In genomic region chr22:20245577-20246367, GRCh38 we compare ENCODE assay signal across 15 cellular contexts. TPM values are rescaled to one million over a fixed set of nuclear protein-coding genes. Genes with fewer than 3 reads are reported as not detected.
DNase-seq lines count a peak whose midpoint lies in the region; ATAC-seq and TF ChIP-seq lines count a peak whose summit lies in the region.
"Had no signal": no experiment of that assay in that cellular context is flagged by ENCODE, and none has a peak within 500 bp of the region (broad histone marks: within the 10 kb centered on the region; RNA-seq: fewer than 3 reads in every experiment).

No MANE protein-coding gene starts in this region.

- H3K27me3 ChIP-seq in endodermal cell (ENCODE audit: control insufficient read depth, insufficient read depth, low read length, poor library complexity, severe bottlenecking) (no peaks in the 10 kb centered on the region), breast epithelium (no peaks in the 10 kb centered on the region)
- H3K27me3 ChIP-seq: neutrophil had no signal

- ATAC-seq in WTC11 (no peak), left cardiac atrium (no peak)
- ATAC-seq: HCT116 had no signal

- peaks cover 37% of the 10 kb centered on the region for H3K4me1 Mint-ChIP-seq in activated CD4-positive, alpha-beta T cell treated with anti-CD3 and anti-CD28 coated beads, Interleukin-2, amount 10 ng/mL, durations not matched to agents 7 days and 5 days
- peaks cover 33% of the 10 kb centered on the region for H3K4me1 Mint-ChIP-seq in WTC11
- H3K4me1 Mint-ChIP-seq in endodermal cell, result peaks cover 29% of the 10 kb centered on the region

- H3K9me3 Mint-ChIP-seq in activated CD4-positive, alpha-beta T cell treated with anti-CD3 and anti-CD28 coated beads, Interleukin-2, amount 10 ng/mL, durations not matched to agents 7 days and 5 days, result no peaks in the 10 kb centered on the region
- H3K9me3 Mint-ChIP-seq in WTC11 (no peaks in the 10 kb centered on the region), endodermal cell (no peaks in the 10 kb centered on the region)

- H3K4me1 ChIP-seq in endodermal cell (ENCODE audit: control insufficient read depth, insufficient read depth, low read length), result peaks cover 31% of the 10 kb centered on the region
- peaks cover 7 to 14% of the 10 kb centered on the region in 2 donors for H3K4me1 ChIP-seq in breast epithelium

- WGBS in endodermal cell (ENCODE audit: insufficient coverage in 1 of 2, insufficient read length in 1 of 2), 2 experiments, result 70 to 76% methylated on average over 5 to 14 of the region's 14 CpGs

- no peaks in the 10 kb centered on the region for H3K9me3 ChIP-seq in endodermal cell (ENCODE audit: control insufficient read depth, low read length)
- H3K9me3 ChIP-seq in breast epithelium, result no peaks in the 10 kb centered on the region
- H3K9me3 ChIP-seq: neutrophil had no signal

- intact Hi-C loops in left cardiac atrium (cut with DNase I), result no loop called here
- intact Hi-C loops in breast epithelium (cut with DNase I; ENCODE audit: low total_unique reads), result no loop called here

- TF ChIP-seq POLR2A in breast epithelium (IDR thresholded peaks at IDR 0.05), result no peak

- H3K27ac ChIP-seq in endodermal cell (ENCODE audit: low read depth, low read length), result peak overlapping the region; percentile 71
- H3K27ac ChIP-seq in skin epidermis, result peak overlapping the region in 13 of 21 experiments; percentile 6 to 89 (median 60)
- H3K27ac ChIP-seq in breast epithelium, result peak overlapping the region in 1 of 2 donors; percentile 32
- H3K27ac ChIP-seq: neutrophil had no signal

- POLR2A ChIA-PET in activated CD4-positive, alpha-beta T cell treated with anti-CD3 and anti-CD28 coated beads, Interleukin-2, amount 10 ng/mL, durations not matched to agents 7 days and 5 days (lab: Charles Lee), result no interaction called here
- POLR2A ChIA-PET in WTC11 (lab: Charles Lee), result no interaction called here

- H3K27ac Mint-ChIP-seq in activated CD4-positive, alpha-beta T cell treated with anti-CD3 and anti-CD28 coated beads, Interleukin-2, amount 10 ng/mL, durations not matched to agents 7 days and 5 days, result peak overlapping the region; percentile 92
- H3K27ac Mint-ChIP-seq in WTC11, result peak overlapping the region; percentile 78
- H3K27ac Mint-ChIP-seq in endodermal cell, result peak overlapping the region; percentile 66

- no peak overlapping the region for H3K9ac ChIP-seq in endodermal cell (ENCODE audit: extremely low read depth, low read length, poor library complexity, severe bottlenecking)

- TF ChIP-seq CTCF in WTC11 (IDR thresholded peaks at IDR 0.05) (no peak), endodermal cell (conservative IDR thresholded peaks at IDR 0.05) (no peak), breast epithelium (IDR thresholded peaks at IDR 0.05) (no peak)

- H3K4me3 ChIP-seq in endodermal cell (ENCODE audit: low read length) (no peak overlapping the region), skin epidermis (no peak overlapping the region), breast epithelium (no peak overlapping the region)

- no peak overlapping the region for H3K4me3 Mint-ChIP-seq in activated CD4-positive, alpha-beta T cell treated with anti-CD3 and anti-CD28 coated beads, Interleukin-2, amount 10 ng/mL, durations not matched to agents 7 days and 5 days
- H3K4me3 Mint-ChIP-seq in WTC11 (no peak overlapping the region), endodermal cell (no peak overlapping the region)

- CTCF ChIA-PET in activated CD4-positive, alpha-beta T cell treated with anti-CD3 and anti-CD28 coated beads, Interleukin-2, amount 10 ng/mL, durations not matched to agents 7 days and 5 days (lab: Charles Lee), result interaction anchor here (1.0 kb wide), 1 partner anchor 89 kb away, joined by 3 read pairs; no protein-coding TSS in a partner anchor
- CTCF ChIA-PET in WTC11 (lab: Charles Lee), result interaction anchor here (0.9 to 4.8 kb wide), 10 partner anchors 12 to 172 kb away, joined by 3 to 34 read pairs (median 6); no protein-coding TSS in a partner anchor

- no peaks in the 10 kb centered on the region for H3K36me3 Mint-ChIP-seq in activated CD4-positive, alpha-beta T cell treated with anti-CD3 and anti-CD28 coated beads, Interleukin-2, amount 10 ng/mL, durations not matched to agents 7 days and 5 days (ENCODE audit: low read depth)
- no peaks in the 10 kb centered on the region for H3K36me3 Mint-ChIP-seq in WTC11
- H3K36me3 Mint-ChIP-seq in endodermal cell (ENCODE audit: low read depth), result peaks cover 3% of the 10 kb centered on the region

- DNase-seq in activated CD4-positive, alpha-beta T cell treated with anti-CD3 and anti-CD28 coated beads, Interleukin-2, amount 10 ng/mL, durations not matched to agents 7 days and 5 days, result no peak
- DNase-seq in activated CD4-positive, alpha-beta T cell treated with anti-CD3 and anti-CD28 coated beads, Interleukin-2, amount 50 U/mL, for 4 hours, result no peak
- no peak for DNase-seq in WTC11 (ENCODE audit: low spot score)
- peak; percentile 75 for DNase-seq in endodermal cell
- no peak for DNase-seq in left cardiac atrium
- DNase-seq in stimulated activated CD4-positive, alpha-beta T cell treated with anti-CD3 and anti-CD28 coated beads, Interleukin-1b, Interleukin-23, amount 100 ng/mL, for 48 hours, result no peak
- no peak for DNase-seq in breast epithelium (ENCODE audit: low spot score in 2 of 2)
- DNase-seq: DMS153; foreskin melanocyte; kidney glomerular epithelial cell; NCI-H187; stimulated activated CD4-positive, alpha-beta T cell treated with anti-CD3 and anti-CD28 coated beads, Interleukin-12 subunit alpha, Interleukin-12 subunit beta, amount 100 ng/mL, for 4 hours had no signal

- H3K36me3 ChIP-seq in endodermal cell (ENCODE audit: control insufficient read depth, insufficient read depth, low read length), result peaks cover 4% of the 10 kb centered on the region
- no peaks in the 10 kb centered on the region for H3K36me3 ChIP-seq in breast epithelium

- no peaks in the 10 kb centered on the region for H3K27me3 Mint-ChIP-seq in activated CD4-positive, alpha-beta T cell treated with anti-CD3 and anti-CD28 coated beads, Interleukin-2, amount 10 ng/mL, durations not matched to agents 7 days and 5 days
- no peaks in the 10 kb centered on the region for H3K27me3 Mint-ChIP-seq in WTC11 (ENCODE audit: low read depth)
- no peaks in the 10 kb centered on the region for H3K27me3 Mint-ChIP-seq in endodermal cell (ENCODE audit: insufficient read depth)

TF ChIP-seq in WTC11, 78 proteins besides CTCF, POLR2A, EP300 and RAD21 (continues in another document):
- TF ChIP-seq HMGA2 (CRISPR knock-in tag; IDR thresholded peaks at IDR 0.05) (no peak), IRF2 (CRISPR knock-in tag; IDR thresholded peaks at IDR 0.05; ENCODE audit: borderline replicate concordance, low read depth) (no peak), ZNF263 (CRISPR knock-in tag; IDR thresholded peaks at IDR 0.05; ENCODE audit: low read depth) (no peak), ZNF416 (CRISPR knock-in tag; IDR thresholded peaks at IDR 0.05) (no peak), ESRRA (CRISPR knock-in tag; IDR thresholded peaks at IDR 0.05; ENCODE audit: borderline replicate concordance) (no peak), ETV6 (CRISPR knock-in tag; IDR thresholded peaks at IDR 0.05) (no peak)
- TF ChIP-seq, protein P1, sequence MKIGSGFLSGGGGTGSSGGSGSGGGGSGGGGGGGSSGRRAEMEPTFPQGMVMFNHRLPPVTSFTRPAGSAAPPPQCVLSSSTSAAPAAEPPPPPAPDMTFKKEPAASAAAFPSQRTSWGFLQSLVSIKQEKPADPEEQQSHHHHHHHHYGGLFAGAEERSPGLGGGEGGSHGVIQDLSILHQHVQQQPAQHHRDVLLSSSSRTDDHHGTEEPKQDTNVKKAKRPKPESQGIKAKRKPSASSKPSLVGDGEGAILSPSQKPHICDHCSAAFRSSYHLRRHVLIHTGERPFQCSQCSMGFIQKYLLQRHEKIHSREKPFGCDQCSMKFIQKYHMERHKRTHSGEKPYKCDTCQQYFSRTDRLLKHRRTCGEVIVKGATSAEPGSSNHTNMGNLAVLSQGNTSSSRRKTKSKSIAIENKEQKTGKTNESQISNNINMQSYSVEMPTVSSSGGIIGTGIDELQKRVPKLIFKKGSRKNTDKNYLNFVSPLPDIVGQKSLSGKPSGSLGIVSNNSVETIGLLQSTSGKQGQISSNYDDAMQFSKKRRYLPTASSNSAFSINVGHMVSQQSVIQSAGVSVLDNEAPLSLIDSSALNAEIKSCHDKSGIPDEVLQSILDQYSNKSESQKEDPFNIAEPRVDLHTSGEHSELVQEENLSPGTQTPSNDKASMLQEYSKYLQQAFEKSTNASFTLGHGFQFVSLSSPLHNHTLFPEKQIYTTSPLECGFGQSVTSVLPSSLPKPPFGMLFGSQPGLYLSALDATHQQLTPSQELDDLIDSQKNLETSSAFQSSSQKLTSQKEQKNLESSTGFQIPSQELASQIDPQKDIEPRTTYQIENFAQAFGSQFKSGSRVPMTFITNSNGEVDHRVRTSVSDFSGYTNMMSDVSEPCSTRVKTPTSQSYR (CRISPR knock-in tag; IDR thresholded peaks at IDR 0.05), result no peak
- TF ChIP-seq, protein P2, sequence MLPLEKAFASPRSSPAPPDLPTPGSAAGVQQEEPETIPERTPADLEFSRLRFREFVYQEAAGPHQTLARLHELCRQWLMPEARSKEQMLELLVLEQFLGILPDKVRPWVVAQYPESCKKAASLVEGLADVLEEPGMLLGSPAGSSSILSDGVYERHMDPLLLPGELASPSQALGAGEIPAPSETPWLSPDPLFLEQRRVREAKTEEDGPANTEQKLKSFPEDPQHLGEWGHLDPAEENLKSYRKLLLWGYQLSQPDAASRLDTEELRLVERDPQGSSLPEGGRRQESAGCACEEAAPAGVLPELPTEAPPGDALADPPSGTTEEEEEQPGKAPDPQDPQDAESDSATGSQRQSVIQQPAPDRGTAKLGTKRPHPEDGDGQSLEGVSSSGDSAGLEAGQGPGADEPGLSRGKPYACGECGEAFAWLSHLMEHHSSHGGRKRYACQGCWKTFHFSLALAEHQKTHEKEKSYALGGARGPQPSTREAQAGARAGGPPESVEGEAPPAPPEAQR (CRISPR knock-in tag; IDR thresholded peaks at IDR 0.05), result no peak

RNA-seq across cellular contexts. Expression of gene RTN4R, which starts 22.3 kb away (rescaled TPM):
- total RNA-seq in activated CD4-positive, alpha-beta T cell treated with anti-CD3 and anti-CD28 coated beads, Interleukin-2, amount 10 ng/mL, durations not matched to agents 7 days and 5 days, result 1 to 10 TPM; 3.1 to 4.0 TPM
- 23.0 to 27.0 TPM (median 25.0 TPM) in 3 replicates for total RNA-seq in WTC11 (2021)
- total RNA-seq in endodermal cell, result 10 to 100 TPM; 12.8 to 17.7 TPM
- 28.2 TPM for polyA plus RNA-seq in endodermal cell (2013, experiment 1 of 2)
- polyA plus RNA-seq in endodermal cell (2013, experiment 2 of 2), result 24.1 TPM
- 1 to 10 TPM; 1.4 to 1.8 TPM for total RNA-seq in left cardiac atrium
- 1 to 10 TPM in 2 of 3 donors, under 1 TPM in 1; 0.48 to 2.0 (median 1.9) TPM for total RNA-seq in breast epithelium
